ENCODE assay signal across 1 cellular context in the genomic region with DNA sequence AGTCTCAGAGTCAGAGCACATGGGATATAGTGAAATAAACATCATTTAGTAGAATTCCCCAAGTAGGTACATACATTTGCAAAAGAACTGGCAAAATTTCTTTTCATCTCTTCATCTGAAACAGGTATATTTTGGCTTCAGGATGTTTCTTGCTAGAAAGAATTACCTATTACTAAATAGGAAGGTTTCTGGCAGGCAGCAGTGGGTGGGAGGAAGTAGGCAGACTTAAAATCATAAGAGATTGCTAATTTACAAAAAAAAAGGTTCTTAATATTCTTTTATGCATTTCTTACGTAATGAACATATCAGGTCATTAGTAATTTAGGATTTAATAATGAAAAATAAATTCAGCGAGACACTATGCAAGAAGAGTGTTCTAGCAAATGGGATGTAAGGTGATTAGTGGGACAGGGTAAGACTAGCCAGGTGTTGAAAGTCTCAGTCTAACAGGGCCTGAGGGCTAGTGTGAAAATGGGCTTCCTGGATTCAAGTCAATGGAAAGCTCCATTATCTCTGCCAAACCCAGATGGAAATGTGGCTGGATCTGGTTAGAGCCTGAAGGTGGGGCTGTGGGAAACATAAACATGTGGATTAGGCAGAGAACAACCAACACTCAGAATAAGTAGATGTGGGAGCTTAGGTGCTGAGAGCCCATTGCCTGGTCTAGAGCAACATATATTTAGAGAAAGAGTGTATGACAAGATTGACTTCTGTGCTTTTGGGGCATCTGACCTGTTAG.
TF ChIP-seq lines count a peak whose summit lies in the region.

No MANE protein-coding gene starts in this region.

TF ChIP-seq in SK-N-SH treated with all-trans-retinoic acid at 6 μM for 48 hours, 23 proteins besides CTCF, POLR2A, EP300 and RAD21 (continued from another document):
- no peak for TF ChIP-seq BACH2 (CRISPR knock-in tag; IDR thresholded peaks at IDR 0.05; ENCODE audit: borderline replicate concordance)
- TF ChIP-seq ZNF70 (CRISPR knock-in tag; IDR thresholded peaks at IDR 0.05) = no peak
- no peak for TF ChIP-seq ZC3H10 (CRISPR knock-in tag; IDR thresholded peaks at IDR 0.05)
- TF ChIP-seq OSR1 (CRISPR knock-in tag; IDR thresholded peaks at IDR 0.05) = no peak
- no peak for TF ChIP-seq TCF4 (CRISPR knock-in tag; IDR thresholded peaks at IDR 0.05; ENCODE audit: borderline replicate concordance)
TF ChIP-seq in SK-N-SH treated with all-trans-retinoic acid at 6 μM for 48 hours: peak in this region for 0.
